Comparison of ENCODE assay signal across 8 cellular contexts in genomic region chr1:155081472-155082300, GRCh38. TPM values are rescaled to one million over a fixed set of nuclear protein-coding genes. Genes with fewer than 3 reads are reported as not detected.
DNase-seq lines count a peak whose midpoint lies in the region; ATAC-seq and TF ChIP-seq lines count a peak whose summit lies in the region.

No MANE protein-coding gene starts in this region.

- CTCF ChIA-PET in activated CD4-positive, alpha-beta T cell treated with anti-CD3 and anti-CD28 coated beads for 36 hours (lab: Charles Lee), result interaction anchor here (1.0 to 4.8 kb wide), 7 partner anchors 9 to 91 kb away, joined by 3 to 81 read pairs (median 4); partner anchors contain the start of genes ADAM15, EFNA4 and KRTCAP2

- H3K9ac ChIP-seq in fibroblast of lung (ENCODE audit: insufficient read depth, low read length), result no peak overlapping the region

- H3K4me2 ChIP-seq in fibroblast of lung (ENCODE audit: extremely low read depth, insufficient read depth, low read length), result peak overlapping the region; percentile 40

- H3K4me3 Mint-ChIP-seq in activated CD4-positive, alpha-beta T cell treated with anti-CD3 and anti-CD28 coated beads for 36 hours, result peak overlapping the region; percentile 42

- no peaks in the 10 kb centered on the region for H3K9me3 Mint-ChIP-seq in activated CD4-positive, alpha-beta T cell treated with anti-CD3 and anti-CD28 coated beads for 36 hours (ENCODE audit: low read depth)

- H3K79me2 ChIP-seq in fibroblast of lung (ENCODE audit: control insufficient read depth, insufficient read depth, low read length), result no peaks in the 10 kb centered on the region

- peak overlapping the region; percentile 2 for H3K27ac Mint-ChIP-seq in activated CD4-positive, alpha-beta T cell treated with anti-CD3 and anti-CD28 coated beads for 36 hours

- H3K4me3 ChIP-seq in fibroblast of lung (replicated peaks in 1 of 4; ENCODE audit: control extremely low read depth in 1 of 4, insufficient read depth in 1 of 4, low read depth in 3 of 4, low read length in 4 of 4), result no peak overlapping the region

- POLR2A ChIA-PET in activated CD4-positive, alpha-beta T cell treated with anti-CD3 and anti-CD28 coated beads for 36 hours (lab: Charles Lee), result no interaction called here

- H3K4me1 ChIP-seq in fibroblast of lung (ENCODE audit: control insufficient read depth, extremely low read depth, insufficient read depth, low read length), result peaks cover 9% of the 10 kb centered on the region

- H2AFZ ChIP-seq in fibroblast of lung (ENCODE audit: low read length), result no peak overlapping the region

- H3K4me1 Mint-ChIP-seq in activated CD4-positive, alpha-beta T cell treated with anti-CD3 and anti-CD28 coated beads for 36 hours, result peaks cover 54% of the 10 kb centered on the region

- H4K20me1 ChIP-seq in fibroblast of lung (ENCODE audit: control insufficient read depth, extremely low read depth, insufficient read depth, low read length), result no peaks in the 10 kb centered on the region

- H3K36me3 Mint-ChIP-seq in activated CD4-positive, alpha-beta T cell treated with anti-CD3 and anti-CD28 coated beads for 36 hours (ENCODE audit: low read depth), result peaks cover 1% of the 10 kb centered on the region

- H3K27me3 ChIP-seq in fibroblast of lung (ENCODE audit: control insufficient read depth, insufficient read depth, low read length), result peaks cover 64% of the 10 kb centered on the region

- TF ChIP-seq CTCF in fibroblast of lung (conservative IDR thresholded peaks at IDR 0.05 in 1 of 2, IDR thresholded peaks at IDR 0.05 in 1 of 2; ENCODE audit: low read depth in 1 of 2, low read length in 2 of 2), result no peak

- ATAC-seq in activated CD4-positive, alpha-beta T cell treated with anti-CD3 and anti-CD28 coated beads for 36 hours, result no peak

- no peaks in the 10 kb centered on the region for H3K9me3 ChIP-seq in fibroblast of lung (ENCODE audit: control insufficient read depth, insufficient read depth, low read depth, low read length)

- H3K36me3 ChIP-seq in fibroblast of lung (ENCODE audit: control insufficient read depth, insufficient read depth, low read length), result no peaks in the 10 kb centered on the region

- no peak overlapping the region for H3K27ac ChIP-seq in fibroblast of lung (ENCODE audit: insufficient read depth, low read length)

- H3K27me3 Mint-ChIP-seq in activated CD4-positive, alpha-beta T cell treated with anti-CD3 and anti-CD28 coated beads for 36 hours, result peaks cover 35% of the 10 kb centered on the region

- intact Hi-C loops in activated CD4-positive, alpha-beta T cell treated with anti-CD3 and anti-CD28 coated beads for 36 hours (cut with DNase I, micrococcal nuclease), result no loop called here

- peak; percentile 64 for DNase-seq in activated CD4-positive, alpha-beta T cell treated with anti-CD3 and anti-CD28 coated beads for 36 hours
- DNase-seq in activated CD4-positive, alpha-beta T cell treated with anti-CD3 and anti-CD28 coated beads, Interleukin-2, amount 50 U/mL, for 4 hours, result no peak
- peak; percentile 22 for DNase-seq in T follicular helper cell (ENCODE audit: low read depth)
- no peak for DNase-seq in fibroblast of lung (ENCODE audit: low read depth in 2 of 2)
- peak in 4 of 6 experiments; percentile 24 to 40 (median 31) for DNase-seq in stimulated activated naive CD4-positive, alpha-beta T cell (lab: John Stamatoyannopoulos, UW)
- DNase-seq in glomerular visceral epithelial cell (ENCODE audit: extremely low spot score), result no peak
- no peak for DNase-seq in germinal center (ENCODE audit: low spot score)
- no peak for DNase-seq in middle frontal gyrus (ENCODE audit: extremely low spot score, low spot score)

RNA-seq across cellular contexts. Expression of gene EFNA3, which starts 3.0 kb away (rescaled TPM):
- total RNA-seq in activated CD4-positive, alpha-beta T cell treated with anti-CD3 and anti-CD28 coated beads for 36 hours, result 1 to 10 TPM; 5.1 to 6.9 TPM
- 0.33 and 0.51 TPM in 2 replicates for total RNA-seq in fibroblast of lung
- 0.16 and 0.30 TPM in 2 replicates for polyA plus RNA-seq in fibroblast of lung
- 0.22 and 0.76 TPM in 2 replicates for polyA plus RNA-seq in fibroblast of lung (2012)
- 2.8 TPM in 1 of 2 replicates, not detected in the other for polyA minus RNA-seq in fibroblast of lung (ENCODE audit: low replicate concordance)

RNA-seq across cellular contexts. Expression of gene EFNA4, which starts 18.1 kb away (rescaled TPM):
- 1 to 10 TPM; 6.3 to 6.5 TPM for total RNA-seq in activated CD4-positive, alpha-beta T cell treated with anti-CD3 and anti-CD28 coated beads for 36 hours
- total RNA-seq in fibroblast of lung, result 2.8 and 3.8 TPM in 2 replicates
- polyA plus RNA-seq in fibroblast of lung, result 2.6 and 4.3 TPM in 2 replicates
- polyA plus RNA-seq in fibroblast of lung (2012), result 3.6 and 3.9 TPM in 2 replicates
- 3.3 and 8.4 TPM in 2 replicates for polyA minus RNA-seq in fibroblast of lung (ENCODE audit: low replicate concordance)

RNA-seq across cellular contexts. Expression of gene ADAM15, which starts 30.6 kb away (rescaled TPM):
- total RNA-seq in activated CD4-positive, alpha-beta T cell treated with anti-CD3 and anti-CD28 coated beads for 36 hours, result 10 to 100 TPM; 42.4 to 48.8 TPM
- total RNA-seq in fibroblast of lung, result 49.1 and 58.5 TPM in 2 replicates
- polyA plus RNA-seq in fibroblast of lung, result 19.5 and 28.9 TPM in 2 replicates
- polyA plus RNA-seq in fibroblast of lung (2012), result 37.4 and 58.0 TPM in 2 replicates
- 144 and 162 TPM in 2 replicates for polyA minus RNA-seq in fibroblast of lung (ENCODE audit: low replicate concordance)

RNA-seq across cellular contexts. Expression of gene EFNA1, which starts 46.0 kb away (rescaled TPM):
- 1 to 10 TPM in 1 of 2 experiments, under 1 TPM in 1; 0.82 to 1.1 TPM for total RNA-seq in activated CD4-positive, alpha-beta T cell treated with anti-CD3 and anti-CD28 coated beads for 36 hours
- 0.26 TPM in 1 of 2 replicates, not detected in the other for total RNA-seq in fibroblast of lung
- 0.06 and 0.07 TPM in 2 replicates for polyA plus RNA-seq in fibroblast of lung
- polyA plus RNA-seq in fibroblast of lung (2012), result not detected in 2 replicates
- polyA minus RNA-seq in fibroblast of lung (ENCODE audit: low replicate concordance), result not detected in 2 replicates

RNA-seq across cellular contexts. Expression of gene DCST1, which starts 48.1 kb away (rescaled TPM):
- total RNA-seq in activated CD4-positive, alpha-beta T cell treated with anti-CD3 and anti-CD28 coated beads for 36 hours, result not detected
- not detected in 2 replicates for total RNA-seq in fibroblast of lung
- polyA plus RNA-seq in fibroblast of lung, result not detected in 2 replicates
- polyA plus RNA-seq in fibroblast of lung (2012), result not detected in 2 replicates
- not detected in 2 replicates for polyA minus RNA-seq in fibroblast of lung (ENCODE audit: low replicate concordance)

Comparison
In these comparisons a context has a peak if more than half of its experiments do, and no peak if none do; other contexts are left out.
1. DNase-seq: peak in activated CD4-positive, alpha-beta T cell treated with anti-CD3 and anti-CD28 coated beads for 36 hours (single experiment), T follicular helper cell (single experiment) and stimulated activated naive CD4-positive, alpha-beta T cell (4 of 6); none in activated CD4-positive, alpha-beta T cell treated with anti-CD3 and anti-CD28 coated beads, Interleukin-2, amount 50 U/mL, for 4 hours (0 of 2), fibroblast of lung (0 of 2), glomerular visceral epithelial cell (single experiment), germinal center (single experiment) and middle frontal gyrus (single experiment).